Comparison of ENCODE assay signal across 8 cellular contexts in genomic region chr5:141850183-141850768, GRCh38. TPM values are rescaled to one million over a fixed set of nuclear protein-coding genes. Genes with fewer than 3 reads are reported as not detected.
A peak's percentile ranks its signal among the peaks of the same experiment; 100 is the strongest.
DNase-seq lines count a peak whose midpoint lies in the region; ATAC-seq and TF ChIP-seq lines count a peak whose summit lies in the region.

No MANE protein-coding gene starts in this region.

- H3K27ac Mint-ChIP-seq in IgD-negative memory B cell: peak overlapping the region in 1 of 3 donors; percentile 87
- peak overlapping the region; percentile 22 to 29 for H3K27ac Mint-ChIP-seq in effector memory CD8-positive, alpha-beta T cell
- peak overlapping the region; percentile 96 for H3K27ac Mint-ChIP-seq in mesothelial cell of epicardium

- H3K4me1 ChIP-seq in subcutaneous abdominal adipose tissue (ENCODE audit: control insufficient read depth in 5 of 5, insufficient read depth in 5 of 5, low read length in 5 of 5): peaks cover 11 to 41% (median 16%) of the 10 kb centered on the region in 5 donors

- peak overlapping the region; percentile 79 to 92 (median 91) for H3K4me3 ChIP-seq in subcutaneous abdominal adipose tissue (ENCODE audit: low read depth in 1 of 5, low read length in 5 of 5)

- H3K4me3 Mint-ChIP-seq in IgD-negative memory B cell (peak overlapping the region; percentile 80 to 95 (median 89)), mesothelial cell of epicardium (peak overlapping the region; percentile 81)
- H3K4me3 Mint-ChIP-seq in effector memory CD8-positive, alpha-beta T cell: peak overlapping the region; percentile 84 to 85

- H3K27me3 ChIP-seq in subcutaneous abdominal adipose tissue (ENCODE audit: control insufficient read depth in 5 of 5, insufficient read depth in 4 of 5, low read length in 5 of 5): peaks cover 0 to 8% (median 0%) of the 10 kb centered on the region in 5 donors

- TF ChIP-seq CTCF in mesothelial cell of epicardium (IDR thresholded peaks at IDR 0.05; ENCODE audit: unreplicated experiment): no peak

- H3K27me3 Mint-ChIP-seq in IgD-negative memory B cell: peaks cover 2% of the 10 kb centered on the region
- H3K27me3 Mint-ChIP-seq in effector memory CD8-positive, alpha-beta T cell: peaks cover 0 to 3% of the 10 kb centered on the region in 2 donors
- no peaks in the 10 kb centered on the region for H3K27me3 Mint-ChIP-seq in mesothelial cell of epicardium (ENCODE audit: low read depth)

- H3K36me3 ChIP-seq in subcutaneous abdominal adipose tissue (ENCODE audit: control insufficient read depth in 5 of 5, insufficient read depth in 5 of 5, low read length in 5 of 5): peaks cover 0 to 13% (median 6%) of the 10 kb centered on the region in 5 donors

- H3K9me3 ChIP-seq in subcutaneous abdominal adipose tissue (ENCODE audit: control insufficient read depth in 5 of 5, low read length in 5 of 5): no peaks in the 10 kb centered on the region

- H3K27ac ChIP-seq in subcutaneous abdominal adipose tissue (ENCODE audit: low read depth, low read length): peak overlapping the region; percentile 90

- H3K36me3 Mint-ChIP-seq in IgD-negative memory B cell (no peaks in the 10 kb centered on the region), mesothelial cell of epicardium (no peaks in the 10 kb centered on the region)
- H3K36me3 Mint-ChIP-seq in effector memory CD8-positive, alpha-beta T cell (ENCODE audit: insufficient read depth): peaks cover 3% of the 10 kb centered on the region

- DNase-seq in AG08396 (ENCODE audit: low spot score) (peak; percentile 94), mesothelial cell of epicardium (ENCODE audit: low spot score in 2 of 2, unreplicated experiment in 2 of 2) (no peak), DMS153 (lab: John Stamatoyannopoulos, UW) (no peak)
- DNase-seq in activated CD4-positive, alpha-beta T cell treated with anti-CD3 and anti-CD28 coated beads for 48 hours: peak; percentile 32
- peak; percentile 11 to 21 (median 18) for DNase-seq in effector memory CD8-positive, alpha-beta T cell

- H3K9me3 Mint-ChIP-seq in IgD-negative memory B cell: no peaks in the 10 kb centered on the region
- H3K9me3 Mint-ChIP-seq in effector memory CD8-positive, alpha-beta T cell: no peaks in the 10 kb centered on the region
- no peaks in the 10 kb centered on the region for H3K9me3 Mint-ChIP-seq in mesothelial cell of epicardium

- H3K9ac ChIP-seq in subcutaneous abdominal adipose tissue (ENCODE audit: low read length in 5 of 5): peak overlapping the region; percentile 83 to 89 (median 85)

- ATAC-seq in GM18907 (IDR thresholded peaks at IDR 0.05; ENCODE audit: unreplicated experiment): peak; percentile 1
- peak; percentile 33 for ATAC-seq in effector memory CD8-positive, alpha-beta T cell (replicated peaks)

- H3K4me1 Mint-ChIP-seq in IgD-negative memory B cell (peaks cover 4 to 8% (median 6%) of the 10 kb centered on the region in 3 donors), mesothelial cell of epicardium (peaks cover 19% of the 10 kb centered on the region)
- peaks cover 4 to 9% of the 10 kb centered on the region in 2 donors for H3K4me1 Mint-ChIP-seq in effector memory CD8-positive, alpha-beta T cell (ENCODE audit: low read depth in 2 of 2)

RNA-seq across cellular contexts. Expression of gene PCDH1, which starts 27.9 kb away (rescaled TPM):
- 0.10 TPM for polyA plus RNA-seq in IgD-negative memory B cell
- total RNA-seq in mesothelial cell of epicardium: 5.1 to 6.1 TPM (median 5.4 TPM) in 3 replicates

Comparison
In these comparisons a context has a peak if more than half of its experiments do, and no peak if none do; other contexts are left out.
1. DNase-seq: peak in AG08396 (single experiment), activated CD4-positive, alpha-beta T cell treated with anti-CD3 and anti-CD28 coated beads for 48 hours (single experiment) and effector memory CD8-positive, alpha-beta T cell (3 of 3); none in mesothelial cell of epicardium (0 of 2) and DMS153 (single experiment).
2. Peak in every context shown above with its lines, with median percentiles within 50 percentile points of each other: H3K4me3 Mint-ChIP-seq.